8 cellular contexts compared by ENCODE assay signal in genomic region chr5:180784497-180785097, GRCh38. TPM values are rescaled to one million over a fixed set of nuclear protein-coding genes. Genes with fewer than 3 reads are reported as not detected.
A peak's percentile ranks its signal among the peaks of the same experiment; 100 is the strongest.
DNase-seq lines count a peak whose midpoint lies in the region; ATAC-seq and TF ChIP-seq lines count a peak whose summit lies in the region.

No MANE protein-coding gene starts in this region.

- peak; percentile 74 for DNase-seq in A172 (ENCODE audit: low spot score)
- peak; percentile 88 for DNase-seq in GM12865 (ENCODE audit: low read depth)
- peak; percentile 80 for DNase-seq in SK-MEL-5 (ENCODE audit: low read depth, low spot score)
- DNase-seq in activated naive CD8-positive, alpha-beta T cell treated with anti-CD3 and anti-CD28 coated beads for 36 hours: peak; percentile 67
- DNase-seq in cardiac septum (ENCODE audit: low spot score): peak; percentile 88
- peak; percentile 61 for DNase-seq in pulmonary artery endothelial cell (ENCODE audit: low read depth, low spot score)
- DNase-seq in HuH-7.5 (ENCODE audit: low spot score): no peak

- H3K4me3 ChIP-seq in GM12865 (ENCODE audit: low read depth, low read length): no peak overlapping the region

- H3K4me1 Mint-ChIP-seq in activated naive CD8-positive, alpha-beta T cell treated with anti-CD3 and anti-CD28 coated beads for 36 hours: peaks cover 34% of the 10 kb centered on the region

- no peak overlapping the region for H3K4me3 Mint-ChIP-seq in activated naive CD8-positive, alpha-beta T cell treated with anti-CD3 and anti-CD28 coated beads for 36 hours

- in situ Hi-C loops in SK-MEL-5 (cut with HindIII; ENCODE audit: low pct_unique_long_range_greater_than_20kb, low sequenced_read_pairs): no loop called here

- peak; percentile 65 for ATAC-seq in HG03571 (IDR thresholded peaks at IDR 0.05; ENCODE audit: unreplicated experiment)

- TF ChIP-seq CTCF in GM12865 (IDR thresholded peaks at IDR 0.05; ENCODE audit: insufficient read depth, low read depth, low read length, missing control alignments): peak; percentile 74

- H3K27me3 Mint-ChIP-seq in activated naive CD8-positive, alpha-beta T cell treated with anti-CD3 and anti-CD28 coated beads for 36 hours: no peaks in the 10 kb centered on the region

- no peak overlapping the region for H3K27ac Mint-ChIP-seq in activated naive CD8-positive, alpha-beta T cell treated with anti-CD3 and anti-CD28 coated beads for 36 hours

- H3K9me3 Mint-ChIP-seq in activated naive CD8-positive, alpha-beta T cell treated with anti-CD3 and anti-CD28 coated beads for 36 hours: no peaks in the 10 kb centered on the region

- intact Hi-C loops in cardiac septum (cut with DNase I): loop anchor here (5.0 kb wide), 2 partner anchors 78 to 373 kb away; partner anchors contain the start of gene ZFP62

- H3K36me3 Mint-ChIP-seq in activated naive CD8-positive, alpha-beta T cell treated with anti-CD3 and anti-CD28 coated beads for 36 hours: peaks cover 1% of the 10 kb centered on the region

RNA-seq across cellular contexts. Expression of gene MGAT1, which starts 18.0 kb away (rescaled TPM):
- total RNA-seq in A172 (2014; rRNA removed; shearing (Covaris generic)): 65.4 and 80.7 TPM in 2 replicates
- total RNA-seq in SK-MEL-5 (2014; rRNA removed; shearing (Covaris generic)): 39.6 and 42.3 TPM in 2 replicates
- polyA plus RNA-seq in SK-MEL-5 (2015; cell fraction: cytosol; rRNA removed): 93.8 and 98.2 TPM in 2 replicates
- 103 and 133 TPM in 2 replicates for polyA plus RNA-seq in SK-MEL-5 (2015; cell fraction: nucleus; rRNA removed)
- total RNA-seq in activated naive CD8-positive, alpha-beta T cell treated with anti-CD3 and anti-CD28 coated beads for 36 hours: 100 to 1,000 TPM in 1 of 2 experiments, 10 to 100 TPM in 1; 99.1 to 101 TPM
- total RNA-seq in cardiac septum (66.0 TPM), pulmonary artery endothelial cell (84.3 and 86.0 TPM in 2 replicates)

RNA-seq across cellular contexts. Expression of gene OR2Y1, which starts 44.7 kb away (rescaled TPM):
- total RNA-seq in A172 (2014; rRNA removed; shearing (Covaris generic)): not detected in 2 replicates
- total RNA-seq in SK-MEL-5 (2014; rRNA removed; shearing (Covaris generic)): not detected in 2 replicates
- polyA plus RNA-seq in SK-MEL-5 (2015; cell fraction: cytosol; rRNA removed): not detected in 2 replicates
- polyA plus RNA-seq in SK-MEL-5 (2015; cell fraction: nucleus; rRNA removed): not detected in 2 replicates
- total RNA-seq in activated naive CD8-positive, alpha-beta T cell treated with anti-CD3 and anti-CD28 coated beads for 36 hours: not detected
- total RNA-seq in cardiac septum (not detected), pulmonary artery endothelial cell (not detected in 2 replicates)
